ENCODE assay signal across 15 cellular contexts in genomic region chr11:86869531-86869930, GRCh38.
DNase-seq lines count a peak whose midpoint lies in the region; ATAC-seq, FAIRE-seq and TF ChIP-seq lines count a peak whose summit lies in the region.
"Had no signal": no experiment of that assay in that cellular context is flagged by ENCODE, and none has a peak within 500 bp of the region (broad histone marks: within the 10 kb centered on the region; RNA-seq: fewer than 3 reads in every experiment).

No MANE protein-coding gene starts in this region.

- H3K27ac ChIP-seq in A549: no peak overlapping the region
- H3K27ac ChIP-seq in PC-3 (ENCODE audit: low read length): no peak overlapping the region
- no peak overlapping the region for H3K27ac ChIP-seq in OCI-LY7 (ENCODE audit: low read depth, low read length, poor library complexity, severe bottlenecking)
- H3K27ac ChIP-seq: dorsolateral prefrontal cortex, hepatocyte, neural progenitor cell, uterus had no signal

- no peak overlapping the region for H3K9ac ChIP-seq in PC-3 (ENCODE audit: low read length)
- H3K9ac ChIP-seq: neural progenitor cell had no signal

- H3K4me3 ChIP-seq in A549: no peak overlapping the region
- H3K4me3 ChIP-seq in PC-3 (ENCODE audit: low read length): no peak overlapping the region
- H3K4me3 ChIP-seq in OCI-LY7 (ENCODE audit: low read depth, low read length, poor library complexity, severe bottlenecking): no peak overlapping the region
- H3K4me3 ChIP-seq: dorsolateral prefrontal cortex, hepatocyte, neural progenitor cell, uterus had no signal

- BruUV-seq in PC-3 (replicated peaks; lab: Mats Ljungman, UMichigan) (no TSS peak), OCI-LY7 (replicated peaks; lab: Mats Ljungman, UMichigan) (no TSS peak)

- no peak for TF ChIP-seq POLR2A in A549 (IDR thresholded peaks at IDR 0.05; ENCODE audit: low read length)

- no peak for FAIRE-seq in A549 (lab: Jason Lieb, UNC)
- FAIRE-seq: islet of Langerhans, small intestine had no signal

- POLR2A ChIA-PET in A549 (lab: Yijun Ruan, JAX): no interaction called here
- POLR2A ChIA-PET in PC-3 (lab: Charles Lee; ENCODE audit: unreplicated experiment): no interaction called here
- POLR2A ChIA-PET in OCI-LY7 (lab: Charles Lee): interaction anchor here (0.5 to 1.0 kb wide), 2 partner anchors 17 to 51 kb away, joined by 3 read pairs; no protein-coding TSS in a partner anchor

- H3K9me2 ChIP-seq in PC-3 (replicated peaks; ENCODE audit: low read length): no peaks in the 10 kb centered on the region
- H3K9me2 ChIP-seq in OCI-LY7 (ENCODE audit: insufficient read depth, low read length): no peaks in the 10 kb centered on the region

- no peaks in the 10 kb centered on the region for H3K27me3 ChIP-seq in PC-3 (ENCODE audit: low read length)
- H3K27me3 ChIP-seq: dorsolateral prefrontal cortex, hepatocyte, neural progenitor cell, uterus had no signal

- no peak for DNase-seq in A549 (ENCODE audit: low read depth in 1 of 2, low spot score in 1 of 2)
- no peak for DNase-seq in PC-3
- DNase-seq in fibroblast of peridontal ligament (ENCODE audit: extremely low read depth): peak; percentile 8
- DNase-seq in OCI-LY7 (ENCODE audit: low spot score): no peak
- no peak for DNase-seq in activated effector memory CD4-positive, alpha-beta T cell treated with anti-CD3 and anti-CD28 coated beads, Interleukin-2, amount 50 U/mL, for 16 hours
- no peak for DNase-seq in cerebellar cortex (ENCODE audit: low spot score)
- DNase-seq in SW480 (ENCODE audit: low spot score): no peak
- DNase-seq: SIG-M5 had no signal

- intact Hi-C loops in PC-3 (cut with micrococcal nuclease) (no loop called here), OCI-LY7 (cut with micrococcal nuclease; ENCODE audit: unreplicated experiment) (loop anchor here (5.0 kb wide), 1 partner anchor 423 kb away; no protein-coding TSS in a partner anchor)

- no peak for TF ChIP-seq EP300 in A549 (IDR thresholded peaks at IDR 0.05)

- H3K79me2 ChIP-seq in PC-3 (ENCODE audit: low read length) (no peaks in the 10 kb centered on the region), OCI-LY7 (ENCODE audit: insufficient read depth, low read depth, low read length) (no peaks in the 10 kb centered on the region)
- H3K79me2 ChIP-seq: hepatocyte had no signal

- 52% methylated on average over 6 of the region's 6 CpGs for WGBS in A549 (ENCODE audit: missing lambda C conversion rate)

- H3K9me3 ChIP-seq in A549 (no peaks in the 10 kb centered on the region), PC-3 (ENCODE audit: low read length) (no peaks in the 10 kb centered on the region), OCI-LY7 (ENCODE audit: low read length) (no peaks in the 10 kb centered on the region)
- H3K9me3 ChIP-seq: uterus had no signal

- no peaks in the 10 kb centered on the region for H3K4me1 ChIP-seq in A549
- H3K4me1 ChIP-seq in PC-3 (ENCODE audit: insufficient read depth, low read length): no peaks in the 10 kb centered on the region; the same call in 1 of the 2 replicates
- no peaks in the 10 kb centered on the region for H3K4me1 ChIP-seq in OCI-LY7 (ENCODE audit: insufficient read depth, low read length, poor library complexity, severe bottlenecking)
- H3K4me1 ChIP-seq: uterus had no signal

- TF ChIP-seq CTCF in A549 (IDR thresholded peaks at IDR 0.05) (no peak), PC-3 (conservative IDR thresholded peaks at IDR 0.05; ENCODE audit: low read depth, low read length) (no peak), OCI-LY7 (conservative IDR thresholded peaks at IDR 0.05; ENCODE audit: low read length) (no peak)

- H3K4me2 ChIP-seq in A549: no peak overlapping the region
- no peak overlapping the region for H3K4me2 ChIP-seq in PC-3 (ENCODE audit: low read length)
- no peak overlapping the region for H3K4me2 ChIP-seq in OCI-LY7 (ENCODE audit: low read length)
- H3K4me2 ChIP-seq: hepatocyte, neural progenitor cell had no signal

- no peaks in the 10 kb centered on the region; the same call in 1 of the 2 replicates for H3K36me3 ChIP-seq in PC-3 (ENCODE audit: low read depth, low read length)
- H3K36me3 ChIP-seq in OCI-LY7 (ENCODE audit: insufficient read depth, low read length): no peaks in the 10 kb centered on the region
- H3K36me3 ChIP-seq: neural progenitor cell, uterus had no signal

- CTCF ChIA-PET in A549 (lab: Yijun Ruan, JAX): interaction anchor here (0.8 to 11.3 kb wide), 32 partner anchors 13 to 631 kb away, joined by 3 to 208 read pairs (median 6); no protein-coding TSS in a partner anchor
- CTCF ChIA-PET in PC-3 (lab: Charles Lee): no interaction called here
- CTCF ChIA-PET in OCI-LY7 (lab: Charles Lee; ENCODE audit: unreplicated experiment): no interaction called here

- H4K20me1 ChIP-seq in PC-3 (ENCODE audit: low read length): no peaks in the 10 kb centered on the region
- no peaks in the 10 kb centered on the region for H4K20me1 ChIP-seq in OCI-LY7 (ENCODE audit: insufficient read depth, low read length)

- H2AFZ ChIP-seq in PC-3 (ENCODE audit: low read length) (no peak overlapping the region), OCI-LY7 (ENCODE audit: low read length) (no peak overlapping the region; the same call in 1 of the 2 replicates)
- H2AFZ ChIP-seq: hepatocyte, neural progenitor cell had no signal

- no peaks in the 10 kb centered on the region for H3F3A ChIP-seq in PC-3 (ENCODE audit: low read length, unreplicated experiment)

- peak; percentile 59 to 62; a peak in 4 of 6 replicates for ATAC-seq in A549
- peak; percentile 8 for ATAC-seq in GM18867 (IDR thresholded peaks at IDR 0.05; ENCODE audit: unreplicated experiment)
- ATAC-seq in PC-3: peak; percentile 27; the same call in 1 of the 2 replicates

- no peak for TF ChIP-seq RAD21 in A549 (conservative IDR thresholded peaks at IDR 0.05 in 1 of 2, IDR thresholded peaks at IDR 0.05 in 1 of 2)

TF ChIP-seq in A549, 52 proteins besides CTCF, POLR2A, EP300 and RAD21:
- TF ChIP-seq KDM1A (IDR thresholded peaks at IDR 0.05; ENCODE audit: low read depth): no peak
- no peak for TF ChIP-seq CEBPB (IDR thresholded peaks at IDR 0.05)
- no peak for TF ChIP-seq HOXA7 (CRISPR knock-in tag; IDR thresholded peaks at IDR 0.05)
- no peak for TF ChIP-seq ZSCAN20 (CRISPR knock-in tag; IDR thresholded peaks at IDR 0.05)
- no peak for TF ChIP-seq TFCP2L1 (CRISPR knock-in tag; IDR thresholded peaks at IDR 0.05)
- TF ChIP-seq PHF8 (IDR thresholded peaks at IDR 0.05; ENCODE audit: borderline replicate concordance, low read depth): no peak
- no peak for TF ChIP-seq HEYL (CRISPR knock-in tag; IDR thresholded peaks at IDR 0.05)
- TF ChIP-seq KDM5A (IDR thresholded peaks at IDR 0.05): no peak
- no peak for TF ChIP-seq NFE2L2 (conservative IDR thresholded peaks at IDR 0.05; ENCODE audit: low read length)
- no peak for TF ChIP-seq PBX3 (IDR thresholded peaks at IDR 0.05)
- TF ChIP-seq MYC (IDR thresholded peaks at IDR 0.05; ENCODE audit: borderline replicate concordance, low read length): no peak
- TF ChIP-seq BCL3 (IDR thresholded peaks at IDR 0.05): no peak
- no peak for TF ChIP-seq CBX2 (IDR thresholded peaks at IDR 0.05; ENCODE audit: borderline replicate concordance, low read depth)
- no peak for TF ChIP-seq MAZ (IDR thresholded peaks at IDR 0.05; ENCODE audit: borderline replicate concordance, low read depth, low read length)
- no peak for TF ChIP-seq NPAS2 (CRISPR knock-in tag; IDR thresholded peaks at IDR 0.05; ENCODE audit: borderline replicate concordance)
- no peak for TF ChIP-seq RFX5 (IDR thresholded peaks at IDR 0.05)
- TF ChIP-seq HES2 (IDR thresholded peaks at IDR 0.05): no peak

Comparison
In these comparisons a context has a peak if more than half of its experiments do, and no peak if none do; other contexts are left out.
1. ATAC-seq: peak in every context shown above with its lines; median percentile 60 in A549; 27 in PC-3; 8 in GM18867.